In genomic region chr5:133341915-133342710, GRCh38 we compare ENCODE assay signal across 23 cellular contexts.
DNase-seq lines count a peak whose midpoint lies in the region; ATAC-seq and TF ChIP-seq lines count a peak whose summit lies in the region.
"Had no signal": no experiment of that assay in that cellular context is flagged by ENCODE, and none has a peak within 500 bp of the region (broad histone marks: within the 10 kb centered on the region; RNA-seq: fewer than 3 reads in every experiment).

No MANE protein-coding gene starts in this region.

- no peak overlapping the region for H3K27ac ChIP-seq in endodermal cell (ENCODE audit: low read depth, low read length)
- H3K27ac ChIP-seq in foreskin keratinocyte, result no peak overlapping the region
- H3K27ac ChIP-seq: 22Rv1, Peyer's patch had no signal

- DNase-seq in DMS 273 (lab: John Stamatoyannopoulos, UW; ENCODE audit: unreplicated experiment), result peak; percentile 15
- DNase-seq in DMS 273 treated with DMSO at 0.1 percent for 48 hours (lab: John Stamatoyannopoulos, UW), result no peak
- DNase-seq in endodermal cell, result peak; percentile 78
- peak; percentile 28 for DNase-seq in putamen (ENCODE audit: low spot score)
- DNase-seq in COR-L47 (lab: John Stamatoyannopoulos, UW), result no peak
- DNase-seq in DMS53 (lab: John Stamatoyannopoulos, UW), result no peak
- DNase-seq in foreskin keratinocyte, result no peak
- DNase-seq: activated CD4-positive, alpha-beta T cell treated with anti-CD3 and anti-CD28 coated beads for 36 hours; activated naive CD4-positive, alpha-beta T cell treated with anti-CD3 and anti-CD28 coated beads, Interleukin-2, amount 50 U/mL, for 16 hours; activated T-cell treated with anti-CD3 and anti-CD28 coated beads, Interleukin-2, amount 50 U/mL, for 72 hours; CD4-positive, alpha-beta T cell; DMS153; GDM1; kidney glomerular epithelial cell; NCI-H1436 treated with DMSO at 0.1 percent for 48 hours; NCI-H510A treated with DMSO at 0.1 percent for 48 hours; NK-92 treated with Interleukin-12 subunit alpha and Interleukin-12 subunit beta, amount 100 ng/mL, for 24 hours; nucleus accumbens; stimulated activated CD4-positive, alpha-beta T cell treated with anti-CD3 and anti-CD28 coated beads, Interleukin-4, amount 100 ng/mL, for 1 hour; stimulated activated naive CD4-positive, alpha-beta T cell had no signal

- TF ChIP-seq RAD21 in Ishikawa (IDR thresholded peaks at IDR 0.05; ENCODE audit: low read depth), result peak; percentile 29

- no peak overlapping the region for H3K27ac Mint-ChIP-seq in endodermal cell
- H3K27ac Mint-ChIP-seq: activated CD4-positive, alpha-beta T cell treated with anti-CD3 and anti-CD28 coated beads for 36 hours; activated T-cell treated with anti-CD3 and anti-CD28 coated beads, Interleukin-2, amount 50 U/mL, for 72 hours; CD4-positive, alpha-beta T cell had no signal

- TF ChIP-seq CTCF in endodermal cell (conservative IDR thresholded peaks at IDR 0.05), result peak; percentile 58
- no peak for TF ChIP-seq CTCF in foreskin keratinocyte (conservative IDR thresholded peaks at IDR 0.05)

- 68 to 88% methylated on average over 3 to 8 of the region's 8 CpGs for WGBS in endodermal cell (ENCODE audit: insufficient coverage in 1 of 2, insufficient read length in 1 of 2), 2 experiments

- H3K4me1 ChIP-seq in endodermal cell (ENCODE audit: control insufficient read depth, insufficient read depth, low read length) (no peaks in the 10 kb centered on the region), foreskin keratinocyte (no peaks in the 10 kb centered on the region)

- H3K9me3 ChIP-seq in endodermal cell (ENCODE audit: control insufficient read depth, low read length), result no peaks in the 10 kb centered on the region
- H3K9me3 ChIP-seq: Peyer's patch had no signal

- no peak for ATAC-seq in foreskin keratinocyte
- ATAC-seq: activated CD4-positive, alpha-beta T cell treated with anti-CD3 and anti-CD28 coated beads for 36 hours; activated T-cell treated with anti-CD3 and anti-CD28 coated beads, Interleukin-2, amount 50 U/mL, for 72 hours had no signal

- H3K27me3 ChIP-seq in endodermal cell (ENCODE audit: control insufficient read depth, insufficient read depth, low read length, poor library complexity, severe bottlenecking), result no peaks in the 10 kb centered on the region
- H3K27me3 ChIP-seq in foreskin keratinocyte, result peaks cover 13% of the 10 kb centered on the region
- H3K27me3 ChIP-seq: Peyer's patch had no signal

- no peak for TF ChIP-seq EP300 in Ishikawa (IDR thresholded peaks at IDR 0.05; ENCODE audit: borderline replicate concordance)

- no peak overlapping the region for H3K9ac ChIP-seq in endodermal cell (ENCODE audit: extremely low read depth, low read length, poor library complexity, severe bottlenecking)

- no peak overlapping the region for H3K4me3 Mint-ChIP-seq in endodermal cell
- H3K4me3 Mint-ChIP-seq: activated CD4-positive, alpha-beta T cell treated with anti-CD3 and anti-CD28 coated beads for 36 hours; activated T-cell treated with anti-CD3 and anti-CD28 coated beads, Interleukin-2, amount 50 U/mL, for 72 hours; CD4-positive, alpha-beta T cell had no signal

- H3K9me3 Mint-ChIP-seq in endodermal cell, result no peaks in the 10 kb centered on the region
- H3K9me3 Mint-ChIP-seq: activated T-cell treated with anti-CD3 and anti-CD28 coated beads, Interleukin-2, amount 50 U/mL, for 72 hours; CD4-positive, alpha-beta T cell had no signal

- H3K36me3 ChIP-seq in endodermal cell (ENCODE audit: control insufficient read depth, insufficient read depth, low read length), result no peaks in the 10 kb centered on the region
- H3K36me3 ChIP-seq: Peyer's patch had no signal

- H3K36me3 Mint-ChIP-seq in endodermal cell (ENCODE audit: low read depth), result no peaks in the 10 kb centered on the region

- peaks cover 3% of the 10 kb centered on the region for H3K4me1 Mint-ChIP-seq in endodermal cell
- H3K4me1 Mint-ChIP-seq: activated CD4-positive, alpha-beta T cell treated with anti-CD3 and anti-CD28 coated beads for 36 hours had no signal

- no peak overlapping the region for H3K4me3 ChIP-seq in endodermal cell (ENCODE audit: low read length)
- H3K4me3 ChIP-seq: Peyer's patch had no signal

- H3K27me3 Mint-ChIP-seq in endodermal cell (ENCODE audit: insufficient read depth), result no peaks in the 10 kb centered on the region
- H3K27me3 Mint-ChIP-seq: CD4-positive, alpha-beta T cell had no signal

TF ChIP-seq in Ishikawa, 13 proteins besides CTCF, POLR2A, EP300 and RAD21:
- TF ChIP-seq YY1 (IDR thresholded peaks at IDR 0.05; ENCODE audit: low read depth) (no peak), ZBTB7A (IDR thresholded peaks at IDR 0.05; ENCODE audit: low read depth) (no peak), TAF1 (IDR thresholded peaks at IDR 0.05; ENCODE audit: low read depth) (no peak), CEBPB (IDR thresholded peaks at IDR 0.05) (no peak), TEAD4 (IDR thresholded peaks at IDR 0.05) (no peak), NFIC (IDR thresholded peaks at IDR 0.05) (no peak), TCF12 (IDR thresholded peaks at IDR 0.05; ENCODE audit: low read depth) (no peak), REST (IDR thresholded peaks at IDR 0.05; ENCODE audit: low read depth) (no peak), FOXM1 (IDR thresholded peaks at IDR 0.05; ENCODE audit: borderline replicate concordance, low read depth) (no peak), CREB1 (IDR thresholded peaks at IDR 0.05; ENCODE audit: low read depth) (no peak), MAX (IDR thresholded peaks at IDR 0.05) (no peak), USF1 (IDR thresholded peaks at IDR 0.05) (no peak), EGR1 (IDR thresholded peaks at IDR 0.05) (no peak)

Comparison
In these comparisons a context has a peak if more than half of its experiments do, and no peak if none do; other contexts are left out.
1. DNase-seq: peak in DMS 273 (single experiment), endodermal cell (single experiment) and putamen (single experiment); none in DMS 273 treated with DMSO at 0.1 percent for 48 hours (single experiment), COR-L47 (single experiment), DMS53 (single experiment) and foreskin keratinocyte (0 of 2).